1 cellular context compared by ENCODE assay signal in genomic region chr6:30742316-30743098, GRCh38.
TF ChIP-seq lines count a peak whose summit lies in the region.

TSS of gene FLOT1 (minus strand) at chr6:30742687. CDS start at chr6:30742189, 498 bp downstream.

TF ChIP-seq in HCT116, 20 proteins besides CTCF, POLR2A, EP300 and RAD21 (continued from another document):
- TF ChIP-seq REST (IDR thresholded peaks at IDR 0.05; ENCODE audit: low read depth) = no peak
